Comparison of ENCODE assay signal across 13 cellular contexts in the genomic region with DNA sequence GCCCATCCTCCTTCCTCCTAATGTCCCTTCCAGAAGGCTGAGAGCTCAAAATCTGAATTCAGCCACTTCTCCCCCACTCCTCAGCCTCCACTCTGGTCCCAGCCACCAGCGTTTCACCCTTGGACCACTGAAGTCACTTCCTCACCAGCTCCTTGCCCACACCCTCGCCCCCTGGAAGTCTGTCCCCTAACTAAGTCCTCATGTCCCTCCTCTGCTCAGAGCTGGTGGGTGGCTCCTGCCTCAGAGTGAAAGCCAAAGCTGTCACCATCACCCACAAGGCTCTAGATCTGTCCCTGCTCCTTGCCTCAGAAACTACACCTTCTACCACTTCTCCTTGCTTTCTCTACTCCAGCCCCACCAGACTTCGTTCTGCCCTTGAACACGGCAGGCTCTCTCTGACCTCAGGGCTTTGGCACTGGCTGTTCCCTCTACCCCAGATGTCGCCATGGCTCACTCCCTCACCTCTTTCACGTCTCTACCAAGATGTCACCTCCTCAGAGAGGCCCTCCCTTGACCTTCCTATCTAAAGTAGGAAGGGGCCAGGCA. TPM values are rescaled to one million over a fixed set of nuclear protein-coding genes. Genes with fewer than 3 reads are reported as not detected.
DNase-seq lines count a peak whose midpoint lies in the region; ATAC-seq and TF ChIP-seq lines count a peak whose summit lies in the region.
"Had no signal": no experiment of that assay in that cellular context is flagged by ENCODE, and none has a peak within 500 bp of the region (broad histone marks: within the 10 kb centered on the region; RNA-seq: fewer than 3 reads in every experiment).

No MANE protein-coding gene starts in this region.

- H3K4me1 ChIP-seq in SK-N-SH (ENCODE audit: control insufficient read depth in 1 of 2, insufficient read depth in 2 of 2, low read depth in 1 of 2, low read length in 1 of 2): peaks cover 14 to 20% of the 10 kb centered on the region in 2 experiments
- H3K4me1 ChIP-seq in HEK293 (ENCODE audit: control insufficient read depth, insufficient read depth, low read length): peaks cover 10% of the 10 kb centered on the region; the same call in 1 of the 2 replicates
- H3K4me1 ChIP-seq in tibial nerve: peaks cover 0 to 45% (median 19%) of the 10 kb centered on the region in 4 donors

- H4K20me1 ChIP-seq in SK-N-SH (ENCODE audit: insufficient read depth): no peaks in the 10 kb centered on the region; the same call in 1 of the 2 replicates

- H3K4me1 Mint-ChIP-seq in activated naive CD8-positive, alpha-beta T cell treated with anti-CD3 and anti-CD28 coated beads, Interleukin-2, amount 10 ng/mL, durations not matched to agents 7 days and 5 days: peaks cover 53% of the 10 kb centered on the region
- peaks cover 58 to 64% (median 64%) of the 10 kb centered on the region in 3 donors for H3K4me1 Mint-ChIP-seq in naive B cell

- peak overlapping the region in 1 of 2 experiments; percentile 43; a peak in 1 of 4 replicates for H3K4me3 ChIP-seq in SK-N-SH (ENCODE audit: low read depth in 2 of 2, low read length in 1 of 2)
- H3K4me3 ChIP-seq in HEK293 (ENCODE audit: low read depth, low read length): no peak overlapping the region
- H3K4me3 ChIP-seq in tibial nerve: no peak overlapping the region
- H3K4me3 ChIP-seq: mucosa of descending colon had no signal

- peaks cover 34% of the 10 kb centered on the region for H3K79me2 ChIP-seq in SK-N-SH (ENCODE audit: insufficient read depth)

- no peaks in the 10 kb centered on the region for H3K27me3 Mint-ChIP-seq in activated naive CD8-positive, alpha-beta T cell treated with anti-CD3 and anti-CD28 coated beads, Interleukin-2, amount 10 ng/mL, durations not matched to agents 7 days and 5 days
- H3K27me3 Mint-ChIP-seq in naive B cell: peaks cover 0 to 4% (median 1%) of the 10 kb centered on the region in 3 donors

- H3K9me3 Mint-ChIP-seq in activated naive CD8-positive, alpha-beta T cell treated with anti-CD3 and anti-CD28 coated beads, Interleukin-2, amount 10 ng/mL, durations not matched to agents 7 days and 5 days: no peaks in the 10 kb centered on the region
- peaks cover 0 to 1% (median 0%) of the 10 kb centered on the region in 7 donors for H3K9me3 Mint-ChIP-seq in naive B cell

- H3K4me2 ChIP-seq in SK-N-SH: peak overlapping the region; percentile 97

- H3K36me3 ChIP-seq in SK-N-SH (replicated peaks in 1 of 2; ENCODE audit: control insufficient read depth in 1 of 2, insufficient read depth in 2 of 2, low read length in 1 of 2) (peaks cover 4 to 22% of the 10 kb centered on the region in 2 experiments), HEK293 (ENCODE audit: control insufficient read depth in 2 of 2, insufficient read depth in 1 of 2, low read length in 2 of 2) (peaks cover 16 to 30% of the 10 kb centered on the region in 2 experiments; a peak in 2 of 3 replicates), tibial nerve (peaks cover 0 to 52% (median 0%) of the 10 kb centered on the region in 3 donors)

- H2AFZ ChIP-seq in SK-N-SH (ENCODE audit: low read depth): no peak overlapping the region

- no peaks in the 10 kb centered on the region for H3K9me2 ChIP-seq in SK-N-SH

- H3K27ac Mint-ChIP-seq in activated naive CD8-positive, alpha-beta T cell treated with anti-CD3 and anti-CD28 coated beads, Interleukin-2, amount 10 ng/mL, durations not matched to agents 7 days and 5 days: peak overlapping the region; percentile 63
- H3K27ac Mint-ChIP-seq in naive B cell: peak overlapping the region in 3 of 6 donors; percentile 84 to 92 (median 86)

- TF ChIP-seq CTCF in SK-N-SH (IDR thresholded peaks at IDR 0.05) (no peak), HEK293 (tag by site-specific recombination; IDR thresholded peaks at IDR 0.05) (no peak), tibial nerve (IDR thresholded peaks at IDR 0.05) (no peak)

- H3F3A ChIP-seq in SK-N-SH (replicated peaks; ENCODE audit: insufficient read depth): peaks cover 32% of the 10 kb centered on the region

- DNase-seq in SK-N-SH (no peak), naive B cell (no peak), tibial nerve (ENCODE audit: low spot score in 2 of 2) (no peak), NCI-H526 treated with DMSO at 0.1 percent for 48 hours (lab: John Stamatoyannopoulos, UW) (no peak)
- DNase-seq in activated naive CD8-positive, alpha-beta T cell treated with anti-CD3 and anti-CD28 coated beads, Interleukin-2, amount 10 ng/mL, durations not matched to agents 7 days and 5 days: no peak
- DNase-seq: 8988T; effector CD8-positive, alpha-beta T cell; mucosa of descending colon; NCI-H187 treated with DMSO at 0.1 percent for 48 hours; sigmoid colon had no signal

- TF ChIP-seq RAD21 in SK-N-SH (IDR thresholded peaks at IDR 0.05; ENCODE audit: low read length): no peak

- H3K9me3 ChIP-seq in SK-N-SH: no peaks in the 10 kb centered on the region
- no peaks in the 10 kb centered on the region for H3K9me3 ChIP-seq in HEK293 (ENCODE audit: control insufficient read depth, insufficient read depth, low read depth, low read length)
- no peaks in the 10 kb centered on the region for H3K9me3 ChIP-seq in tibial nerve
- H3K9me3 ChIP-seq: mucosa of descending colon, sigmoid colon had no signal

- POLR2A ChIA-PET in SK-N-SH (lab: Yijun Ruan, JAX): no interaction called here
- POLR2A ChIA-PET in HEK293 (lab: Yijun Ruan, JAX): interaction anchor here (0.7 to 0.9 kb wide), 2 partner anchors 19 to 32 kb away, joined by 5 read pairs; no protein-coding TSS in a partner anchor
- POLR2A ChIA-PET in activated naive CD8-positive, alpha-beta T cell treated with anti-CD3 and anti-CD28 coated beads, Interleukin-2, amount 10 ng/mL, durations not matched to agents 7 days and 5 days (lab: Charles Lee): interaction anchor here (0.8 kb wide), 1 partner anchor 48 kb away, joined by 4 read pairs; no protein-coding TSS in a partner anchor

- ATAC-seq in SK-N-SH treated with all-trans-retinoic acid at 6 μM for 48 hours: no peak
- no peak for ATAC-seq in activated naive CD8-positive, alpha-beta T cell treated with anti-CD3 and anti-CD28 coated beads, Interleukin-2, amount 10 ng/mL, durations not matched to agents 7 days and 5 days (ENCODE audit: low read depth)
- no peak for ATAC-seq in naive B cell (ENCODE audit: low read depth in 2 of 2)
- ATAC-seq in GM19035 (IDR thresholded peaks at IDR 0.05; ENCODE audit: unreplicated experiment): no peak
- ATAC-seq: mucosa of descending colon had no signal

- CTCF ChIA-PET in SK-N-SH (lab: Yijun Ruan, JAX) (interaction anchor here (1.0 to 2.1 kb wide), 3 partner anchors 17 to 64 kb away, joined by 3 to 9 read pairs (median 4); no protein-coding TSS in a partner anchor), HEK293 (lab: Yijun Ruan, JAX) (interaction anchor here (0.5 to 1.1 kb wide), 3 partner anchors 18 to 84 kb away, joined by 3 read pairs; no protein-coding TSS in a partner anchor)

- H3K27me3 ChIP-seq in SK-N-SH (ENCODE audit: insufficient read depth): no peaks in the 10 kb centered on the region
- H3K27me3 ChIP-seq in tibial nerve: no peaks in the 10 kb centered on the region
- H3K27me3 ChIP-seq: sigmoid colon had no signal

- 92% methylated on average over 6 of the region's 6 CpGs for WGBS in SK-N-SH (ENCODE audit: low lambda C conversion rate)
- 74 to 81% methylated on average over 6 of the region's 6 CpGs for WGBS in tibial nerve, 2 donors

- H3K27ac ChIP-seq in SK-N-SH (ENCODE audit: low read depth in 2 of 2, low read length in 1 of 2) (no peak overlapping the region), HEK293 (ENCODE audit: extremely low read depth, low read depth, low read length) (no peak overlapping the region), tibial nerve (peak overlapping the region in 2 of 4 donors; percentile 41 to 89)

- H3K9ac ChIP-seq in SK-N-SH: peak overlapping the region; percentile 31; the same call in 1 of the 2 replicates

- peak overlapping the region; percentile 57 for H3K4me3 Mint-ChIP-seq in activated naive CD8-positive, alpha-beta T cell treated with anti-CD3 and anti-CD28 coated beads, Interleukin-2, amount 10 ng/mL, durations not matched to agents 7 days and 5 days
- peak overlapping the region; percentile 10 to 96 (median 46) for H3K4me3 Mint-ChIP-seq in naive B cell

- no peak for TF ChIP-seq EP300 in SK-N-SH (IDR thresholded peaks at IDR 0.05; ENCODE audit: borderline replicate concordance in 1 of 2, low read depth in 1 of 2, low read length in 1 of 2)
- no peak for TF ChIP-seq EP300 in tibial nerve (IDR thresholded peaks at IDR 0.05)

- TF ChIP-seq POLR2A in tibial nerve (IDR thresholded peaks at IDR 0.05): no peak

- H3K36me3 Mint-ChIP-seq in activated naive CD8-positive, alpha-beta T cell treated with anti-CD3 and anti-CD28 coated beads, Interleukin-2, amount 10 ng/mL, durations not matched to agents 7 days and 5 days: peaks cover 13% of the 10 kb centered on the region
- peaks cover 0 to 13% of the 10 kb centered on the region in 2 donors for H3K36me3 Mint-ChIP-seq in naive B cell

RNA-seq across cellular contexts. Expression of a gene that starts 1.7 kb away (rescaled TPM):
- polyA plus RNA-seq in SK-N-SH (2012; rRNA removed): 93.1 and 95.3 TPM in 2 replicates
- polyA plus RNA-seq in SK-N-SH (2012; cell fraction: cytosol; rRNA removed): 45.3 and 58.8 TPM in 2 replicates
- polyA plus RNA-seq in SK-N-SH (2012; cell fraction: nucleus; rRNA removed): 199 and 204 TPM in 2 replicates
- total RNA-seq in activated naive CD8-positive, alpha-beta T cell treated with anti-CD3 and anti-CD28 coated beads, Interleukin-2, amount 10 ng/mL, durations not matched to agents 7 days and 5 days: 10 to 100 TPM; 63.1 to 63.3 TPM
- polyA plus RNA-seq in naive B cell (ENCODE audit: low read depth in 6 of 6): 10 to 100 TPM; 40.0 to 91.4 (median 46.2) TPM
- total RNA-seq in tibial nerve: 100 to 1,000 TPM in 2 of 4 donors, 10 to 100 TPM in 2; 95.5 to 161 (median 99.2) TPM

RNA-seq across cellular contexts. Expression of a gene that starts 15.6 kb away (rescaled TPM):
- polyA plus RNA-seq in SK-N-SH (2012; rRNA removed) (11.0 and 11.9 TPM in 2 replicates), naive B cell (ENCODE audit: low read depth in 6 of 6) (1 to 10 TPM in 5 of 6 donors, under 1 TPM in 1; 0.49 to 8.5 (median 3.0) TPM)
- polyA plus RNA-seq in SK-N-SH (2012; cell fraction: cytosol; rRNA removed): 11.6 and 11.8 TPM in 2 replicates
- polyA plus RNA-seq in SK-N-SH (2012; cell fraction: nucleus; rRNA removed): 5.4 and 6.2 TPM in 2 replicates
- 1 to 10 TPM; 6.0 to 6.3 TPM for total RNA-seq in activated naive CD8-positive, alpha-beta T cell treated with anti-CD3 and anti-CD28 coated beads, Interleukin-2, amount 10 ng/mL, durations not matched to agents 7 days and 5 days
- total RNA-seq in tibial nerve: 10 to 100 TPM in 1 of 4 donors, 1 to 10 TPM in 3; 2.2 to 10.8 (median 6.2) TPM

RNA-seq across cellular contexts. Expression of a gene that starts 17.2 kb away (rescaled TPM):
- polyA plus RNA-seq in SK-N-SH (2012; rRNA removed): 11.6 and 18.0 TPM in 2 replicates
- 9.2 and 15.9 TPM in 2 replicates for polyA plus RNA-seq in SK-N-SH (2012; cell fraction: cytosol; rRNA removed)
- polyA plus RNA-seq in SK-N-SH (2012; cell fraction: nucleus; rRNA removed): 61.7 and 79.7 TPM in 2 replicates
- total RNA-seq in activated naive CD8-positive, alpha-beta T cell treated with anti-CD3 and anti-CD28 coated beads, Interleukin-2, amount 10 ng/mL, durations not matched to agents 7 days and 5 days: 10 to 100 TPM; 20.2 to 25.7 TPM
- 1 to 10 TPM in 4 of 6 donors, under 1 TPM in 1, not detected in 1; 0.29 to 4.3 (median 2.5) TPM for polyA plus RNA-seq in naive B cell (ENCODE audit: low read depth in 6 of 6)
- total RNA-seq in tibial nerve: 10 to 100 TPM; 10.0 to 27.9 (median 17.1) TPM

RNA-seq across cellular contexts. Expression of a gene that starts 45.8 kb away (rescaled TPM):
- 38.4 and 78.2 TPM in 2 replicates for polyA plus RNA-seq in SK-N-SH (2012; rRNA removed)
- polyA plus RNA-seq in SK-N-SH (2012; cell fraction: cytosol; rRNA removed): 19.6 and 23.8 TPM in 2 replicates
- polyA plus RNA-seq in SK-N-SH (2012; cell fraction: nucleus; rRNA removed): 377 and 391 TPM in 2 replicates
- total RNA-seq in activated naive CD8-positive, alpha-beta T cell treated with anti-CD3 and anti-CD28 coated beads, Interleukin-2, amount 10 ng/mL, durations not matched to agents 7 days and 5 days: 10 to 100 TPM; 68.7 to 69.4 TPM
- polyA plus RNA-seq in naive B cell (ENCODE audit: low read depth in 6 of 6): 100 to 1,000 TPM in 1 of 6 donors, 10 to 100 TPM in 5; 26.6 to 110 (median 82.1) TPM
- 1 to 10 TPM in 2 of 4 donors, under 1 TPM in 2; 0.60 to 4.9 (median 1.8) TPM for total RNA-seq in tibial nerve

RNA-seq across cellular contexts. Expression of a gene that starts 51.7 kb away (rescaled TPM):
- polyA plus RNA-seq in SK-N-SH (2012; rRNA removed): 62.7 and 72.8 TPM in 2 replicates
- polyA plus RNA-seq in SK-N-SH (2012; cell fraction: cytosol; rRNA removed): 20.1 and 27.9 TPM in 2 replicates
- 177 and 216 TPM in 2 replicates for polyA plus RNA-seq in SK-N-SH (2012; cell fraction: nucleus; rRNA removed)
- 10 to 100 TPM; 20.0 to 28.2 TPM for total RNA-seq in activated naive CD8-positive, alpha-beta T cell treated with anti-CD3 and anti-CD28 coated beads, Interleukin-2, amount 10 ng/mL, durations not matched to agents 7 days and 5 days
- polyA plus RNA-seq in naive B cell (ENCODE audit: low read depth in 6 of 6): 1 to 10 TPM; 4.7 to 8.0 (median 6.7) TPM
- total RNA-seq in tibial nerve: 10 to 100 TPM in 3 of 4 donors, 1 to 10 TPM in 1; 9.4 to 19.5 (median 17.6) TPM
